1 cellular context compared by ENCODE assay signal in genomic region chr16:86664518-86665318, GRCh38.
TF ChIP-seq lines count a peak whose summit lies in the region.

No MANE protein-coding gene starts in this region.

TF ChIP-seq in HepG2, 621 proteins besides CTCF, POLR2A, EP300 and RAD21 (continued from another document and continues in another):
- TF ChIP-seq THAP9 (CRISPR knock-in tag; IDR thresholded peaks at IDR 0.05; ENCODE audit: borderline replicate concordance): no peak
- no peak for TF ChIP-seq ZNF782 (CRISPR knock-in tag; IDR thresholded peaks at IDR 0.05; ENCODE audit: borderline replicate concordance)
- no peak for TF ChIP-seq NR0B2 (CRISPR knock-in tag; IDR thresholded peaks at IDR 0.05)
- TF ChIP-seq ZMYM4 (CRISPR knock-in tag; IDR thresholded peaks at IDR 0.05): no peak
- no peak for TF ChIP-seq ZFP62 (CRISPR knock-in tag; IDR thresholded peaks at IDR 0.05)
- peak; percentile 49; the same call in 1 of the 2 replicates for TF ChIP-seq TARDBP (CRISPR knock-in tag; IDR thresholded peaks at IDR 0.05)
- no peak for TF ChIP-seq ZNF713 (CRISPR knock-in tag; IDR thresholded peaks at IDR 0.05)
- peak; percentile 44 for TF ChIP-seq PATZ1 (CRISPR knock-in tag; IDR thresholded peaks at IDR 0.05)
- TF ChIP-seq NCOA2 (CRISPR knock-in tag; IDR thresholded peaks at IDR 0.05): no peak
- TF ChIP-seq ZSCAN21 (CRISPR knock-in tag; IDR thresholded peaks at IDR 0.05; ENCODE audit: borderline replicate concordance): no peak
- TF ChIP-seq DMAP1 (CRISPR knock-in tag; IDR thresholded peaks at IDR 0.05): no peak
- TF ChIP-seq CEBPB (IDR thresholded peaks at IDR 0.05; ENCODE audit: borderline replicate concordance, low read depth, low read length): no peak
- TF ChIP-seq HBP1 (CRISPR knock-in tag; IDR thresholded peaks at IDR 0.05; ENCODE audit: low read depth): no peak
- TF ChIP-seq JDP2 (CRISPR knock-in tag; IDR thresholded peaks at IDR 0.05; ENCODE audit: borderline replicate concordance): no peak
- no peak for TF ChIP-seq ZNF674 (CRISPR knock-in tag; IDR thresholded peaks at IDR 0.05; ENCODE audit: low read depth)
- no peak for TF ChIP-seq ATF2 (CRISPR knock-in tag; IDR thresholded peaks at IDR 0.05)
- TF ChIP-seq JUNB (CRISPR knock-in tag; IDR thresholded peaks at IDR 0.05; ENCODE audit: borderline replicate concordance): peak; percentile 95
- TF ChIP-seq HMGXB4 (CRISPR knock-in tag; IDR thresholded peaks at IDR 0.05; ENCODE audit: borderline replicate concordance in 1 of 2, low read depth in 1 of 2): no peak
- no peak; the same call in 1 of the 2 replicates for TF ChIP-seq ELF4 (CRISPR knock-in tag; IDR thresholded peaks at IDR 0.05; ENCODE audit: borderline replicate concordance)
- TF ChIP-seq MTERF4 (CRISPR knock-in tag; IDR thresholded peaks at IDR 0.05): no peak
- no peak for TF ChIP-seq FOXO4 (CRISPR knock-in tag; conservative IDR thresholded peaks at IDR 0.05)
- no peak for TF ChIP-seq ZNF143 (CRISPR knock-in tag; IDR thresholded peaks at IDR 0.05)
- TF ChIP-seq TEAD3 (CRISPR knock-in tag; optimal IDR thresholded peaks at IDR 0.05; ENCODE audit: borderline replicate concordance): peak; percentile 15
- TF ChIP-seq ZNF777 (CRISPR knock-in tag; IDR thresholded peaks at IDR 0.05): no peak
- TF ChIP-seq ZBTB10 (CRISPR knock-in tag; IDR thresholded peaks at IDR 0.05; ENCODE audit: borderline replicate concordance): no peak
- no peak for TF ChIP-seq MLLT10 (CRISPR knock-in tag; IDR thresholded peaks at IDR 0.05)
- no peak for TF ChIP-seq DZIP1 (CRISPR knock-in tag; IDR thresholded peaks at IDR 0.05)
- no peak for TF ChIP-seq TFDP2 (CRISPR knock-in tag; IDR thresholded peaks at IDR 0.05)
- peak; percentile 22; the same call in 1 of the 2 replicates for TF ChIP-seq CBX5 (CRISPR knock-in tag; IDR thresholded peaks at IDR 0.05; ENCODE audit: borderline replicate concordance)
- no peak for TF ChIP-seq ZNF549 (CRISPR knock-in tag; IDR thresholded peaks at IDR 0.05)
- peak; percentile 60 for TF ChIP-seq MED1 (CRISPR knock-in tag; IDR thresholded peaks at IDR 0.05)
- TF ChIP-seq SCMH1 (CRISPR knock-in tag; IDR thresholded peaks at IDR 0.05; ENCODE audit: borderline replicate concordance): 0 out of 2 replicates have a peak, but pooled peaks have one; percentile 13
- no peak for TF ChIP-seq ZNF768 (CRISPR knock-in tag; IDR thresholded peaks at IDR 0.05)
- TF ChIP-seq GRHL1 (CRISPR knock-in tag; conservative IDR thresholded peaks at IDR 0.05): no peak
